ENCODE assay signal across 23 cellular contexts in the genomic region with DNA sequence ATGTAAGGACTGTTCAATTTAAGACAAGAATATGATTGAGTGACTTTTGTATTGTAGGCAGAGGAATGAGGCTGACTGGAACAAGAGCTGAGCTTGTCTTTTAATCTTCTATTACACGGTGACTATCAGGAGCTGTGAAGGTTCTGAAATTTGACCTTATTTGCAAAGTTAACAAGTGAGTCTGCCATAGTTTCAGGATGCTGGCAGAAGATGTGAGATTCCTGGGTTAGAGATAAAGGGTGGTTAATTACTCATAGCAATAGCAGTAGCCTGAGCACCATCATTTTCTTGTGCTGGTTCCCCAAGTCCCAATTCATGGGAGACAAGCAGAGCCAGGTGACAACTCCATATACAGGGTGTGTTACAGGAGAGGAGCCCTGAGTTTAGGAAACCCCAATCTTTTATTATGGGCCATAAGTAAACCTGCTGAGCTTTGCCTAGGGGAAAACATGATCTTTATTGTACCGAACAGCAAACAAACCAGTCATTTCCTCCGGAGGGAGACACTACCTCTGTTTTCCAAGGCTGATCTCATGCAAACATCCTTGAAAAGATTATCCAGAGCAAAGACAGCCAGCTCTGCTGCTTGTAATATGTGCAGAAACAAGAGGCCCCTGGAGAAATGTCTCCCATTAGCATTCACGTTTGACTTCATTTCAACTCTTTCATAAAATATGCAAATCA. TPM values are rescaled to one million over a fixed set of nuclear protein-coding genes. Genes with fewer than 3 reads are reported as not detected.
DNase-seq lines count a peak whose midpoint lies in the region; ATAC-seq and TF ChIP-seq lines count a peak whose summit lies in the region.
"Had no signal": no experiment of that assay in that cellular context is flagged by ENCODE, and none has a peak within 500 bp of the region (broad histone marks: within the 10 kb centered on the region; RNA-seq: fewer than 3 reads in every experiment).

No MANE protein-coding gene starts in this region.

- H3K36me3 ChIP-seq in OCI-LY7 (ENCODE audit: insufficient read depth, low read length) (no peaks in the 10 kb centered on the region; the same call in 1 of the 2 replicates), spleen (no peaks in the 10 kb centered on the region), upper lobe of right lung (no peaks in the 10 kb centered on the region), neuronal stem cell (replicated peaks in 1 of 2; ENCODE audit: control insufficient read depth in 2 of 2, insufficient read depth in 2 of 2, low read length in 2 of 2) (no peaks in the 10 kb centered on the region)
- H3K36me3 ChIP-seq: ascending aorta, thoracic aorta had no signal

- CTCF ChIA-PET in OCI-LY7 (lab: Charles Lee; ENCODE audit: unreplicated experiment): interaction anchor here (1.4 kb wide), 1 partner anchor 32 kb away, joined by 3 read pairs; no protein-coding TSS in a partner anchor

- H3K79me1 ChIP-seq in neuronal stem cell (ENCODE audit: low read depth, low read length): no peaks in the 10 kb centered on the region

- H2BK15ac ChIP-seq in neuronal stem cell (ENCODE audit: low read length): no peak overlapping the region

- H3K4me1 ChIP-seq in OCI-LY7 (ENCODE audit: insufficient read depth, low read length, poor library complexity, severe bottlenecking) (peaks cover 98% of the 10 kb centered on the region), spleen (peaks cover under 1 to 46% (median 17%) of the 10 kb centered on the region in 6 donors), upper lobe of right lung (no peaks in the 10 kb centered on the region), neuronal stem cell (ENCODE audit: control insufficient read depth in 2 of 2, insufficient read depth in 1 of 2, low read depth in 1 of 2, low read length in 2 of 2) (no peaks in the 10 kb centered on the region)
- H3K4me1 ChIP-seq: ascending aorta had no signal

- H3K9me2 ChIP-seq in OCI-LY7 (ENCODE audit: insufficient read depth, low read length): no peaks in the 10 kb centered on the region

- 54 to 77% (median 67%) methylated on average over 4 of the region's 4 CpGs for WGBS in spleen, 5 donors
- no CpG with 5 or more reads among the region's 4 CpGs for WGBS in neuronal stem cell (ENCODE audit: extremely low coverage in 2 of 2, insufficient read length in 2 of 2, insufficient replicate concordance in 1 of 2), 2 donors

- no peaks in the 10 kb centered on the region for H4K20me1 ChIP-seq in OCI-LY7 (ENCODE audit: insufficient read depth, low read length)

- no peak for TF ChIP-seq POLR2A in spleen (IDR thresholded peaks at IDR 0.05)

- H3K9ac ChIP-seq in neuronal stem cell (ENCODE audit: low read depth, low read length, poor library complexity): no peak overlapping the region

- no peak overlapping the region for H2BK120ac ChIP-seq in neuronal stem cell (ENCODE audit: low read depth, low read length)

- DNase-seq in NCI-H2171 treated with DMSO at 0.1 percent for 48 hours (lab: John Stamatoyannopoulos, UW) (peak; percentile 18), NCI-H2171 (lab: John Stamatoyannopoulos, UW) (no peak), OCI-LY7 (ENCODE audit: low spot score) (no peak), epithelial cell of esophagus (ENCODE audit: low read depth) (peak; percentile 10), spleen (no peak), upper lobe of right lung (no peak), neuronal stem cell (ENCODE audit: low spot score) (no peak)
- DNase-seq: activated CD4-positive, alpha-beta memory T cell treated with anti-CD3 and anti-CD28 coated beads, Interleukin-2, amount 10 ng/mL, durations not matched to agents 7 days and 5 days; activated naive CD4-positive, alpha-beta T cell treated with anti-CD3 and anti-CD28 coated beads for 36 hours; activated T-cell treated with anti-CD3 and anti-CD28 coated beads, Interleukin-2, amount 50 U/mL, for 24 hours; CD4-positive, alpha-beta T cell; H7; KBM-7; NCI-H1048; NCI-H345; stimulated activated CD4-positive, alpha-beta T cell treated with anti-CD3 and anti-CD28 coated beads, Interleukin-15, amount 100 ng/mL, for 24 hours; T-helper 17 cell had no signal

- H4K8ac ChIP-seq in neuronal stem cell (ENCODE audit: low read depth, low read length): no peak overlapping the region

- H2AFZ ChIP-seq in OCI-LY7 (ENCODE audit: low read length): peak overlapping the region; percentile 84; the same call in 1 of the 2 replicates
- H2AFZ ChIP-seq in neuronal stem cell (ENCODE audit: low read length): no peak overlapping the region

- no peak for ATAC-seq in upper lobe of right lung
- ATAC-seq in HG02610 (IDR thresholded peaks at IDR 0.05; ENCODE audit: unreplicated experiment): no peak
- ATAC-seq: stimulated activated memory B cell treated with anti-CD40 and anti-IgM and Interleukin-4, amounts not matched to agents 10 μg/mL and 1 μg/mL and 100 μg/mL, for 72 hours; T-helper 17 cell had no signal

- no peak overlapping the region for H3K23ac ChIP-seq in neuronal stem cell (ENCODE audit: low read depth, low read length, poor library complexity)

- H3K27ac ChIP-seq in OCI-LY7 (ENCODE audit: low read depth, low read length, poor library complexity, severe bottlenecking): peak overlapping the region; percentile 50
- H3K27ac ChIP-seq in spleen: peak overlapping the region in 4 of 8 donors; percentile 12 to 49 (median 38)
- no peak overlapping the region for H3K27ac ChIP-seq in upper lobe of right lung
- no peak overlapping the region for H3K27ac ChIP-seq in neuronal stem cell (replicated peaks; ENCODE audit: low read length)
- H3K27ac ChIP-seq: ascending aorta, epithelial cell of prostate, thoracic aorta, VCaP had no signal

- H3K14ac ChIP-seq in neuronal stem cell (ENCODE audit: low read length): no peak overlapping the region

- H2BK12ac ChIP-seq in neuronal stem cell (ENCODE audit: low read length): no peak overlapping the region

- no peak overlapping the region for H3K4ac ChIP-seq in neuronal stem cell (ENCODE audit: low read length)

- TF ChIP-seq CTCF in OCI-LY7 (conservative IDR thresholded peaks at IDR 0.05; ENCODE audit: low read length): peak; percentile 53
- no peak for TF ChIP-seq CTCF in epithelial cell of esophagus (IDR thresholded peaks at IDR 0.05; ENCODE audit: insufficient read depth, low read depth, low read length, missing control alignments)
- TF ChIP-seq CTCF in spleen (IDR thresholded peaks at IDR 0.05 in 8 of 11, conservative IDR thresholded peaks at IDR 0.05 in 3 of 11): no peak
- TF ChIP-seq CTCF in upper lobe of right lung (IDR thresholded peaks at IDR 0.05): no peak

- H3K18ac ChIP-seq in neuronal stem cell (ENCODE audit: low read length): no peak overlapping the region

- H3K27me3 ChIP-seq in spleen (replicated peaks in 1 of 7): no peaks in the 10 kb centered on the region
- H3K27me3 ChIP-seq in upper lobe of right lung: no peaks in the 10 kb centered on the region
- H3K27me3 ChIP-seq in neuronal stem cell (ENCODE audit: control insufficient read depth in 3 of 3, insufficient read depth in 3 of 3, low read depth in 1 of 3, low read length in 3 of 3): no peaks in the 10 kb centered on the region
- H3K27me3 ChIP-seq: ascending aorta had no signal

- H2AK5ac ChIP-seq in neuronal stem cell (ENCODE audit: low read depth, low read length): no peak overlapping the region

- POLR2A ChIA-PET in OCI-LY7 (lab: Charles Lee): interaction anchor here (0.6 to 5.4 kb wide), 9 partner anchors 10 to 1103 kb away, joined by 3 to 49 read pairs (median 4); a partner anchor contains a TSS

- H3K4me3 ChIP-seq in OCI-LY7 (ENCODE audit: low read depth, low read length, poor library complexity, severe bottlenecking) (peak overlapping the region; percentile 50), epithelial cell of esophagus (ENCODE audit: low read length) (no peak overlapping the region), spleen (no peak overlapping the region), upper lobe of right lung (no peak overlapping the region), neuronal stem cell (ENCODE audit: low read length in 2 of 2) (no peak overlapping the region)
- H3K4me3 ChIP-seq: ascending aorta, thoracic aorta had no signal

- H3K4me2 ChIP-seq in OCI-LY7 (ENCODE audit: low read length) (peak overlapping the region; percentile 65), neuronal stem cell (ENCODE audit: insufficient read depth, low read length, poor library complexity, severe bottlenecking) (no peak overlapping the region)

- H3K9me3 ChIP-seq in OCI-LY7 (ENCODE audit: low read length) (0 out of 2 replicates have a peak, but pooled peaks cover 5% of the 10 kb centered on the region), spleen (peaks cover 0 to 5% (median 0%) of the 10 kb centered on the region in 8 donors), upper lobe of right lung (no peaks in the 10 kb centered on the region), neuronal stem cell (replicated peaks in 1 of 2; ENCODE audit: control insufficient read depth in 2 of 2, insufficient read depth in 1 of 2, low read depth in 1 of 2, low read length in 2 of 2) (peaks cover 0 to 3% of the 10 kb centered on the region in 2 donors)
- H3K9me3 ChIP-seq: ascending aorta, thoracic aorta had no signal

- no peaks in the 10 kb centered on the region for H3K79me2 ChIP-seq in OCI-LY7 (ENCODE audit: insufficient read depth, low read depth, low read length)

- H2BK5ac ChIP-seq in neuronal stem cell (ENCODE audit: low read length): no peak overlapping the region

- no TSS peak for BruUV-seq in OCI-LY7 (replicated peaks; lab: Mats Ljungman, UMichigan)

- no peak overlapping the region for H4K91ac ChIP-seq in neuronal stem cell (ENCODE audit: low read depth, low read length, poor library complexity)

- intact Hi-C loops in OCI-LY7 (cut with micrococcal nuclease; ENCODE audit: unreplicated experiment): no loop called here
- intact Hi-C loops in spleen (cut with DNase I; ENCODE audit: low total_unique reads): no loop called here
- intact Hi-C loops in upper lobe of right lung (cut with DNase I): no loop called here

RNA-seq across cellular contexts. Expression of a gene that starts 51.7 kb away (rescaled TPM):
- total RNA-seq in OCI-LY7 (2014; rRNA removed; shearing (Covaris generic)): 170 and 189 TPM in 2 replicates
- total RNA-seq in OCI-LY7 (2022) (262 and 315 TPM in 2 replicates), spleen (10 to 100 TPM; 15.9 to 66.7 (median 45.3) TPM), upper lobe of right lung (12.6 TPM)
- polyA plus RNA-seq in spleen: 10 to 100 TPM; 13.3 to 31.0 (median 15.2) TPM
- polyA plus RNA-seq in neuronal stem cell (2013, experiment 1 of 2): 36.0 TPM
- polyA plus RNA-seq in neuronal stem cell (2013, experiment 2 of 2): 34.3 TPM

Comparison
In these comparisons a context has a peak if more than half of its experiments do, and no peak if none do; other contexts are left out.
1. DNase-seq: peak in NCI-H2171 treated with DMSO at 0.1 percent for 48 hours (single experiment) and epithelial cell of esophagus (single experiment); none in NCI-H2171 (single experiment), OCI-LY7 (single experiment), spleen (single experiment), upper lobe of right lung (single experiment) and neuronal stem cell (single experiment).